11 cellular contexts compared by ENCODE assay signal in genomic region chr15:77650285-77650684, GRCh38. TPM values are rescaled to one million over a fixed set of nuclear protein-coding genes. Genes with fewer than 3 reads are reported as not detected.
DNase-seq lines count a peak whose midpoint lies in the region; ATAC-seq and TF ChIP-seq lines count a peak whose summit lies in the region.
"Had no signal": no experiment of that assay in that cellular context is flagged by ENCODE, and none has a peak within 500 bp of the region (broad histone marks: within the 10 kb centered on the region; RNA-seq: fewer than 3 reads in every experiment).

No MANE protein-coding gene starts in this region.

- H3K4me1 ChIP-seq in Panc1 (ENCODE audit: control insufficient read depth, insufficient read depth, low read length) = no peaks in the 10 kb centered on the region
- no peaks in the 10 kb centered on the region for H3K4me1 ChIP-seq in Peyer's patch

- H3K9me3 ChIP-seq in Panc1 (ENCODE audit: control insufficient read depth, insufficient read depth, low read depth, low read length) = no peaks in the 10 kb centered on the region
- no peaks in the 10 kb centered on the region for H3K9me3 ChIP-seq in Peyer's patch

- H3K27me3 ChIP-seq in GM06990 (replicated peaks; ENCODE audit: control insufficient read depth, insufficient read depth, low read length) = no peaks in the 10 kb centered on the region; the same call in 1 of the 2 replicates
- no peaks in the 10 kb centered on the region; the same call in 1 of the 2 replicates for H3K27me3 ChIP-seq in Panc1 (ENCODE audit: control insufficient read depth, insufficient read depth, low read length)
- H3K27me3 ChIP-seq in Peyer's patch = no peaks in the 10 kb centered on the region

- H3K27ac ChIP-seq in Panc1 (ENCODE audit: low read length) (no peak overlapping the region), Peyer's patch (no peak overlapping the region)
- H3K27ac ChIP-seq: RWPE1 had no signal

- no peak for TF ChIP-seq POLR2A in Peyer's patch (IDR thresholded peaks at IDR 0.05)

- DNase-seq in AG09309 (ENCODE audit: low read depth) (no peak), GM06990 (ENCODE audit: extremely low read depth, insufficient read length) (no peak), Panc1 (ENCODE audit: low read depth, low spot score) (no peak), fibroblast of villous mesenchyme (ENCODE audit: low read depth) (peak; percentile 17), Peyer's patch (no peak)

- no peaks in the 10 kb centered on the region for H3K36me3 ChIP-seq in GM06990 (ENCODE audit: control insufficient read depth, insufficient read depth, low read length)
- H3K36me3 ChIP-seq in Panc1 (ENCODE audit: control insufficient read depth, insufficient read depth, low read length) = no peaks in the 10 kb centered on the region
- no peaks in the 10 kb centered on the region for H3K36me3 ChIP-seq in Peyer's patch

- in situ Hi-C loops in Panc1 (cut with HindIII; ENCODE audit: low pct_unique_long_range_greater_than_20kb, low sequenced_read_pairs) = no loop called here

- CTCF ChIA-PET in Panc1 (lab: Charles Lee) = no interaction called here

- TF ChIP-seq CTCF in AG09309 (IDR thresholded peaks at IDR 0.05; ENCODE audit: control insufficient read depth, insufficient read depth, low read depth, low read length, missing control alignments) (peak; percentile 30), GM06990 (IDR thresholded peaks at IDR 0.05; ENCODE audit: insufficient read depth, low read length, poor library complexity, severe bottlenecking) (peak; percentile 47), Panc1 (IDR thresholded peaks at IDR 0.05) (peak; percentile 21; the same call in 1 of the 2 replicates), fibroblast of villous mesenchyme (IDR thresholded peaks at IDR 0.05; ENCODE audit: insufficient read depth, low read depth, low read length) (peak; percentile 28), Peyer's patch (IDR thresholded peaks at IDR 0.05) (no peak)

- ATAC-seq in Panc1 (no peak), HG03135 (IDR thresholded peaks at IDR 0.05; ENCODE audit: unreplicated experiment) (no peak), HG03354 (IDR thresholded peaks at IDR 0.05; ENCODE audit: poor library complexity, severe bottlenecking, unreplicated experiment) (no peak), GM18511 (IDR thresholded peaks at IDR 0.05; ENCODE audit: unreplicated experiment) (no peak)
- ATAC-seq: activated T-helper 17 cell treated with anti-CD3 and anti-CD28 coated beads, Interleukin-2, amount 50 U/mL, for 72 hours; esophagus mucosa had no signal

- intact Hi-C loops in Panc1 (cut with micrococcal nuclease; ENCODE audit: unreplicated experiment) = no loop called here

- no peak overlapping the region for H3K4me3 ChIP-seq in AG09309 (ENCODE audit: control insufficient read depth, low read depth, low read length)
- H3K4me3 ChIP-seq in GM06990 (replicated peaks; ENCODE audit: low read depth, low read length) = no peak overlapping the region
- no peak overlapping the region for H3K4me3 ChIP-seq in Panc1 (ENCODE audit: low read depth in 2 of 2, low read length in 2 of 2)
- H3K4me3 ChIP-seq in fibroblast of villous mesenchyme (ENCODE audit: low read depth, low read length) = no peak overlapping the region
- H3K4me3 ChIP-seq in Peyer's patch = no peak overlapping the region

- no TSS peak for BruUV-seq in Panc1 (replicated peaks; lab: Mats Ljungman, UMichigan)

- POLR2A ChIA-PET in Panc1 (lab: Charles Lee) = no interaction called here

RNA-seq across cellular contexts. Expression of gene LINGO1, which starts 17.6 kb away (rescaled TPM):
- total RNA-seq in Panc1 (2021; ENCODE audit: unreplicated experiment) (18.2 TPM), fibroblast of villous mesenchyme (not detected in 2 replicates), Peyer's patch (1 to 10 TPM in 1 of 4 donors, not detected in 3; 3.0 TPM)
- 43.8 TPM for polyA plus RNA-seq in Panc1 (2012; ENCODE audit: insufficient read length)
- total RNA-seq: activated T-helper 17 cell treated with anti-CD3 and anti-CD28 coated beads, Interleukin-2, amount 50 U/mL, for 72 hours had no signal

Comparison
In these comparisons a context has a peak if more than half of its experiments do, and no peak if none do; other contexts are left out.
1. CTCF ChIP-seq: peak in AG09309 (single experiment), GM06990 (single experiment), Panc1 (single experiment) and fibroblast of villous mesenchyme (single experiment); none in Peyer's patch (0 of 6).